21 cellular contexts compared by ENCODE assay signal in genomic region chr21:46386726-46387073, GRCh38.
"Had no signal": no experiment of that assay in that cellular context is flagged by ENCODE, and none has a peak within 500 bp of the region (broad histone marks: within the 10 kb centered on the region; RNA-seq: fewer than 3 reads in every experiment).

No MANE protein-coding gene starts in this region.

- H3K27ac ChIP-seq: breast epithelium, hepatocyte, suprapubic skin, tibial artery had no signal

- H3K4me2 ChIP-seq: hepatocyte had no signal

- H2AFZ ChIP-seq: hepatocyte had no signal

- H3K4me3 ChIP-seq: breast epithelium, hepatocyte, suprapubic skin, tibial artery had no signal

- FAIRE-seq: colon, frontal cortex had no signal

- H3K27me3 Mint-ChIP-seq: activated T-helper 17 cell treated with anti-CD3 and anti-CD28 coated beads, Interleukin-2, amount 50 U/mL, for 72 hours; central memory CD8-positive, alpha-beta T cell; naive thymus-derived CD4-positive, alpha-beta T cell; T-cell had no signal

- H3K27ac Mint-ChIP-seq: activated T-helper 17 cell treated with anti-CD3 and anti-CD28 coated beads, Interleukin-2, amount 50 U/mL, for 72 hours; naive thymus-derived CD4-positive, alpha-beta T cell; T-cell had no signal

- H3K4me1 ChIP-seq: breast epithelium, suprapubic skin, tibial artery had no signal

- DNase-seq: activated CD4-positive, alpha-beta T cell treated with anti-CD3 and anti-CD28 coated beads for 48 hours; activated CD4-positive, alpha-beta T cell treated with anti-CD3 and anti-CD28 coated beads, Interleukin-2, amount 50 U/mL, for 48 hours; activated T-cell treated with anti-CD3 and anti-CD28 coated beads, Interleukin-2, amount 50 U/mL, for 4 hours; dermis blood vessel endothelial cell; effector CD4-positive, alpha-beta T cell; islet precursor cell; mammary epithelial cell; naive thymus-derived CD4-positive, alpha-beta T cell; stimulated activated CD4-positive, alpha-beta T cell treated with anti-CD3 and anti-CD28 coated beads, Interleukin-15, amount 100 ng/mL, for 24 hours; stimulated activated CD4-positive, alpha-beta T cell treated with anti-CD3 and anti-CD28 coated beads, Interleukin-2, amount 100 ng/mL, for 24 hours; stimulated activated naive CD4-positive, alpha-beta T cell; T-cell; tibial artery had no signal

- H3K4me1 Mint-ChIP-seq: activated T-helper 17 cell treated with anti-CD3 and anti-CD28 coated beads, Interleukin-2, amount 50 U/mL, for 72 hours had no signal

- H3K27me3 ChIP-seq: breast epithelium, hepatocyte, suprapubic skin, tibial artery had no signal

- H3K79me2 ChIP-seq: hepatocyte had no signal

- H3K36me3 ChIP-seq: breast epithelium had no signal

- H3K4me3 Mint-ChIP-seq: activated T-cell treated with anti-CD3 and anti-CD28 coated beads, Interleukin-2, amount 50 U/mL, for 4 hours; activated T-helper 17 cell treated with anti-CD3 and anti-CD28 coated beads, Interleukin-2, amount 50 U/mL, for 72 hours; central memory CD8-positive, alpha-beta T cell; naive thymus-derived CD4-positive, alpha-beta T cell; T-cell had no signal

- H3K9me3 Mint-ChIP-seq: activated T-cell treated with anti-CD3 and anti-CD28 coated beads, Interleukin-2, amount 50 U/mL, for 4 hours had no signal

- H3K9me3 ChIP-seq: breast epithelium, suprapubic skin, tibial artery had no signal

- ATAC-seq: activated naive CD4-positive, alpha-beta T cell treated with anti-CD3 and anti-CD28 coated beads, Interleukin-2, amount 50 U/mL, for 72 hours; activated T-cell treated with anti-CD3 and anti-CD28 coated beads, Interleukin-2, amount 50 U/mL, for 4 hours; activated T-helper 17 cell treated with anti-CD3 and anti-CD28 coated beads, Interleukin-2, amount 50 U/mL, for 72 hours; naive thymus-derived CD4-positive, alpha-beta T cell; T-cell had no signal
